Comparison of ENCODE assay signal across 8 cellular contexts in the genomic region with DNA sequence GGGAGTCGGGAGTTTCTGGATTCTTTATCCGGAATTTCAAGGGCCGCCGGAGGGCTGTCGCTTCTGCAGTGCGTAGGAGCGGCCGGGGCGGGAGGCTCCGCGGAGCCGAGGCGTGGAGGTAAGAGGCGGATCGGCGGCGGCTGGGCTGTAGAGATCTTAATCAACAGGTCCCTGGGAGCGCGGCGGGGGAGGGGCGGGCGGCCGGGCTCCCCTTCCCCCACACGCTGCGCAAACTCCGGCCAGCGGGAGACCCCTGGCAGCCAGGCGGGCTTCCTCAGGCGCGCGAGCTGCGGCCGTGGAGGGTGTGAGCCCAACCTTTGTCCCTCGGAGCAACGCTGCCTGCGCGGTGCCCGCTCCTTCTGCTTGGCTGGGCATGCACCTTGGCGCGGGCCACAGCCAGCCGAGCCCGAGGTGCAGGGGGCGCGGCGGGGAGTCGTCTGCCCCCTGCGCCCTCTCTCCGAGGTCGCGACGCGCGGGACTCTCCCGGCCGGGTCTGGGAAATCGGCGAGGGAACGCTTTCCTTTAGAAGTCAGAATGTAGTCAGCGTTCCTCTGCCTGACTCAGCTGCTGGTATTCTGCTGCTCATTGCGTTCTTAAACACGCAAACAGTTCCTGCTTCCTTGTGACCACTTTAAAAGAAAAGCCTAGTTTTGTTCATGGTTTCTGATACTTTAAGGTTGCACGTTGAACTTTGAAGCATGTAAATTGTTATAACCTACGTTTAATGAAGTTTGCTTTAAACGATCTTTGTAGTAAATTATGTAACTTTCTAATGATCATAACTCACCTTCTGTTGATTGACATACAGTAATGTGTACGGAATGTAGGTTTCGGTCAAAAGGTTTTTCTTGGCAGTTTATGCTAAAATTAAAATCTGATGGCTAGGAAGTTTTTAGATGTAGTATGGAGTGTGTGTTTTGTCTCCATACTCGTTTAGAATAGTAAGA. TPM values are rescaled to one million over a fixed set of nuclear protein-coding genes. Genes with fewer than 3 reads are reported as not detected.
DNase-seq lines count a peak whose midpoint lies in the region; ATAC-seq and TF ChIP-seq lines count a peak whose summit lies in the region.

A gene (plus strand): TSS at position 20 of the 947 bp plus-strand sequence. CDS start 37,736 bp downstream, outside the sequence.

- H3K36me3 ChIP-seq in gastroesophageal sphincter (no peaks in the 10 kb centered on the region), urinary bladder (ENCODE audit: insufficient read depth) (no peaks in the 10 kb centered on the region)

- no peak for TF ChIP-seq EP300 in gastroesophageal sphincter (IDR thresholded peaks at IDR 0.05)

- TF ChIP-seq CTCF in GM13977 (IDR thresholded peaks at IDR 0.05; ENCODE audit: extremely low read depth, insufficient read depth, missing control alignments) (no peak), gastroesophageal sphincter (IDR thresholded peaks at IDR 0.05) (no peak), neural crest cell (conservative IDR thresholded peaks at IDR 0.05) (no peak)

- peaks cover 0 to 52% (median 3%) of the 10 kb centered on the region in 3 donors for H3K4me1 ChIP-seq in gastroesophageal sphincter
- H3K4me1 ChIP-seq in urinary bladder (ENCODE audit: insufficient read depth) = no peaks in the 10 kb centered on the region

- peak; percentile 40 for ATAC-seq in HG02798 (IDR thresholded peaks at IDR 0.05; ENCODE audit: poor library complexity, unreplicated experiment)
- ATAC-seq in gastroesophageal sphincter = peak; percentile 28

- H3K27me3 ChIP-seq in gastroesophageal sphincter = no peaks in the 10 kb centered on the region

- H3K9me3 ChIP-seq in gastroesophageal sphincter = no peaks in the 10 kb centered on the region

- peaks cover 29% of the 10 kb centered on the region for H3K27me3 Mint-ChIP-seq in neural crest cell (ENCODE audit: low read depth)

- no peaks in the 10 kb centered on the region for H3K36me3 Mint-ChIP-seq in neural crest cell (ENCODE audit: low read depth)

- DNase-seq in ACHN (peak; percentile 82), GM13977 (ENCODE audit: low spot score) (peak; percentile 40), NCI-H1417 treated with DMSO at 0.1 percent for 48 hours (lab: John Stamatoyannopoulos, UW) (peak; percentile 16), activated gamma-delta T cell treated with Interleukin-2 at 50 U/mL for 16 hours (peak; percentile 11), neural crest cell (ENCODE audit: low read depth, low spot score) (peak; percentile 74)

- H3K27ac Mint-ChIP-seq in neural crest cell (ENCODE audit: unreplicated experiment) = peak within 1 kb of the TSS; percentile 96

- H3K4me1 Mint-ChIP-seq in neural crest cell = peaks cover 28% of the 10 kb centered on the region

- H3K4me3 Mint-ChIP-seq in neural crest cell = peak within 1 kb of the TSS; percentile 97

- H3K9me3 Mint-ChIP-seq in neural crest cell = no peaks in the 10 kb centered on the region

- peak; percentile 21 to 40 for TF ChIP-seq POLR2A in gastroesophageal sphincter (IDR thresholded peaks at IDR 0.05)

- WGBS in gastroesophageal sphincter (ENCODE audit: low coverage in 1 of 2), 2 donors = 0 to 1% methylated on average over 8 to 9 of the region's 67 CpGs
- WGBS in urinary bladder = under 1% methylated on average over 67 of the region's 67 CpGs

- in situ Hi-C loops in ACHN (cut with HindIII; ENCODE audit: low pct_ligation_motif_present, low pct_unique_long_range_greater_than_20kb, low sequenced_read_pairs) (no loop called here), GM13977 (cut with MboI; ENCODE audit: low pct_unique_long_range_greater_than_20kb, low sequenced_read_pairs, unreplicated experiment) (no loop called here)

- peak within 1 kb of the TSS; percentile 76 to 100 (median 98) for H3K27ac ChIP-seq in gastroesophageal sphincter
- peak within 1 kb of the TSS; percentile 93 for H3K27ac ChIP-seq in urinary bladder (ENCODE audit: low read depth)

- peak within 1 kb of the TSS; percentile 38 to 89 for H3K4me3 ChIP-seq in gastroesophageal sphincter
- H3K4me3 ChIP-seq in urinary bladder (ENCODE audit: low read depth, low read length) = peak within 1 kb of the TSS; percentile 68

RNA-seq across cellular contexts. Expression of the gene that starts here (rescaled TPM):
- total RNA-seq in gastroesophageal sphincter (10 to 100 TPM; 18.5 to 52.9 (median 36.8) TPM), neural crest cell (32.9 and 34.5 TPM in 2 replicates), urinary bladder (45.4 TPM)
- polyA plus RNA-seq in urinary bladder = 10.0 TPM

Comparison
In these comparisons a context has a peak if more than half of its experiments do, and no peak if none do; other contexts are left out.
1. Peak in every context shown above with its lines: DNase-seq, ATAC-seq, H3K4me3 ChIP-seq and H3K27ac ChIP-seq.
2. DNase-seq: peak in every context shown above with its lines; median percentile 82 in ACHN; 74 in neural crest cell; 40 in GM13977; 16 in NCI-H1417 treated with DMSO at 0.1 percent for 48 hours; 11 in activated gamma-delta T cell treated with Interleukin-2 at 50 U/mL for 16 hours.